In the genomic region with DNA sequence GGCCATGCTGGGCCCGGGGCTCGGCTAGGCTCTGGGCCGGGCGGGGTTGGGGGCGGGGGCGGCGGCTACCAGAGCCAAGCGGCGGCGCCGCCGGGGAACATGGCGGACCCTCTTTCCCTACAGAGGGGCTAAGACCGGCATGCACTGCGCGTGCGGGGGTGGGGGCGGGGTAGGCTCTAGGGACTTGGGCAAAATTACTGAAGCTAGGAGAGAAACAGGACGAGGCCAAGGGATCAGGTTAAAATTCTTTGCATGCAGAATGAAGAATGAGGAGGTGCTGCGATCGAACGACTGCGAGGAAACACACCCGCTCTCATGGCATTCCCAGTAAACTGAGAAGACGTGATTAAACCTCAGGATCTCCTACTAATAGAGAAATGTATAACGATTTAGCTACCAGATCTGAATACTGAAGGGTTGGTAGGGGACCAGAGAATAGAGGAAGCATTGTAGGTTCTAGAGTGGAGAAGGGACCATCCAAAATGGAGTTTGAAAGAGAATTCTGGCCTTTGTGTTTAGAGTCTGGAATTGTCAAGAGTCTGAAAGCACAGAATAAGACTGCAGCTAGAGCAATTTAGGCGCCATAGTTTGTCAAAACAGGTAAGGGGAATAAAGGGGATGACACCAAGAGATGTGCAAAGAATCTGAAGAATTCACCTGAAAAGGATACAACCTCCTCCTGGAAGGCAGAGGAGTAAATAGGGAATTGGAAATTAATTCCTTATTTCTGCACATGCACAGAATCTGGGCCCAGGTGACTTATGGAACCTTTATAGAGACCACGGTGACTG, we compare ENCODE assay signal across 8 cellular contexts. TPM values are rescaled to one million over a fixed set of nuclear protein-coding genes. Genes with fewer than 3 reads are reported as not detected.
DNase-seq lines count a peak whose midpoint lies in the region; ATAC-seq, FAIRE-seq and TF ChIP-seq lines count a peak whose summit lies in the region.

A gene (minus strand): TSS at position 141 of the 791 bp plus-strand sequence. CDS start 135 bp downstream, at position 6.

- CTCF ChIA-PET in A549 (lab: Yijun Ruan, JAX) = interaction anchor here (0.7 to 1.9 kb wide), 4 partner anchors 18 to 148 kb away, joined by 3 to 6 read pairs (median 3); no protein-coding TSS in a partner anchor

- H3K4me3 ChIP-seq in A549 = peak within 1 kb of the TSS; percentile 77
- H3K4me3 ChIP-seq in WERI-Rb-1 (ENCODE audit: low read depth, low read length) = peak within 1 kb of the TSS; percentile 82
- peak within 1 kb of the TSS; percentile 85 to 91 for H3K4me3 ChIP-seq in cardiac fibroblast (replicated peaks in 1 of 2; ENCODE audit: low read depth in 2 of 2, low read length in 2 of 2)
- H3K4me3 ChIP-seq in spleen = peak within 1 kb of the TSS; percentile 66 to 94 (median 76)

- TF ChIP-seq EP300 in A549 (IDR thresholded peaks at IDR 0.05) = no peak

- DNase-seq in A549 (ENCODE audit: low read depth in 1 of 2, low spot score in 1 of 2) = peak; percentile 86 to 96
- DNase-seq in NCI-H2227 (lab: John Stamatoyannopoulos, UW; ENCODE audit: unreplicated experiment) = peak; percentile 90
- peak; percentile 94 for DNase-seq in WERI-Rb-1
- peak; percentile 98 for DNase-seq in cardiac fibroblast (ENCODE audit: low read depth in 2 of 2)
- DNase-seq in iris pigment epithelial cell (ENCODE audit: low read depth) = peak; percentile 99
- peak; percentile 95 for DNase-seq in spleen

- peaks cover 23% of the 10 kb centered on the region for H3K36me3 ChIP-seq in WERI-Rb-1
- H3K36me3 ChIP-seq in spleen = peaks cover 0 to 12% (median 0%) of the 10 kb centered on the region in 6 donors

- TF ChIP-seq CTCF in A549 (IDR thresholded peaks at IDR 0.05) (no peak), WERI-Rb-1 (IDR thresholded peaks at IDR 0.05; ENCODE audit: low read depth, low read length) (no peak), cardiac fibroblast (IDR thresholded peaks at IDR 0.05; ENCODE audit: low read depth, low read length) (no peak), spleen (IDR thresholded peaks at IDR 0.05 in 8 of 11, conservative IDR thresholded peaks at IDR 0.05 in 3 of 11) (no peak)

- WGBS in A549 (ENCODE audit: missing lambda C conversion rate) = 9% methylated on average over 10 of the region's 28 CpGs
- 7 to 15% (median 9%) methylated on average over 11 to 28 of the region's 28 CpGs for WGBS in spleen, 5 donors

- peak; percentile 90 to 93 for ATAC-seq in A549
- ATAC-seq in GM18868 (IDR thresholded peaks at IDR 0.05; ENCODE audit: unreplicated experiment) = peak; percentile 64
- peak; percentile 57 for ATAC-seq in HG03139 (IDR thresholded peaks at IDR 0.05; ENCODE audit: unreplicated experiment)

- no peaks in the 10 kb centered on the region for H3K9me3 ChIP-seq in A549
- no peaks in the 10 kb centered on the region for H3K9me3 ChIP-seq in WERI-Rb-1 (ENCODE audit: severe bottlenecking)
- H3K9me3 ChIP-seq in spleen = no peaks in the 10 kb centered on the region

- TF ChIP-seq POLR2A in A549 (IDR thresholded peaks at IDR 0.05; ENCODE audit: low read length) (no peak; the same call in 1 of the 2 replicates), spleen (IDR thresholded peaks at IDR 0.05) (no peak)

- peak within 1 kb of the TSS; percentile 90 to 91 for H3K27ac ChIP-seq in A549
- H3K27ac ChIP-seq in WERI-Rb-1 = peak within 1 kb of the TSS; percentile 91
- peak within 1 kb of the TSS; percentile 83 to 99 (median 98) for H3K27ac ChIP-seq in spleen

- no peak for TF ChIP-seq RAD21 in A549 (conservative IDR thresholded peaks at IDR 0.05 in 1 of 2, IDR thresholded peaks at IDR 0.05 in 1 of 2)

- H3K4me1 ChIP-seq in A549 (peaks cover 21% of the 10 kb centered on the region; the same call in 2 of the 3 replicates), spleen (peaks cover 32 to 71% (median 50%) of the 10 kb centered on the region in 6 donors)

- intact Hi-C loops in spleen (cut with DNase I; ENCODE audit: low total_unique reads) = no loop called here

- POLR2A ChIA-PET in A549 (lab: Yijun Ruan, JAX) = interaction anchor here (0.5 to 1.7 kb wide), 17 partner anchors 15 to 285 kb away, joined by 3 to 10 read pairs (median 4); a partner anchor contains a TSS

- no peak for FAIRE-seq in A549 (lab: Jason Lieb, UNC)

- peak within 1 kb of the TSS; percentile 93 for H3K4me2 ChIP-seq in A549

- H3K27me3 ChIP-seq in WERI-Rb-1 (ENCODE audit: insufficient read depth, low read depth, severe bottlenecking) (no peaks in the 10 kb centered on the region), spleen (replicated peaks in 1 of 7) (no peaks in the 10 kb centered on the region)

TF ChIP-seq in A549, 52 proteins besides CTCF, POLR2A, EP300 and RAD21 (continues in another document):
- no peak for TF ChIP-seq CHD4 (IDR thresholded peaks at IDR 0.05; ENCODE audit: borderline replicate concordance)
- TF ChIP-seq, protein P1, sequence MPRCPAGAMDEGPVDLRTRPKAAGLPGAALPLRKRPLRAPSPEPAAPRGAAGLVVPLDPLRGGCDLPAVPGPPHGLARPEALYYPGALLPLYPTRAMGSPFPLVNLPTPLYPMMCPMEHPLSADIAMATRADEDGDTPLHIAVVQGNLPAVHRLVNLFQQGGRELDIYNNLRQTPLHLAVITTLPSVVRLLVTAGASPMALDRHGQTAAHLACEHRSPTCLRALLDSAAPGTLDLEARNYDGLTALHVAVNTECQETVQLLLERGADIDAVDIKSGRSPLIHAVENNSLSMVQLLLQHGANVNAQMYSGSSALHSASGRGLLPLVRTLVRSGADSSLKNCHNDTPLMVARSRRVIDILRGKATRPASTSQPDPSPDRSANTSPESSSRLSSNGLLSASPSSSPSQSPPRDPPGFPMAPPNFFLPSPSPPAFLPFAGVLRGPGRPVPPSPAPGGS (IDR thresholded peaks at IDR 0.05) = no peak; the same call in 2 of the 3 replicates
- TF ChIP-seq EHMT2 (IDR thresholded peaks at IDR 0.05; ENCODE audit: low read depth) = no peak
- no peak for TF ChIP-seq HEYL (CRISPR knock-in tag; IDR thresholded peaks at IDR 0.05)
- no peak for TF ChIP-seq FOSB (CRISPR knock-in tag; IDR thresholded peaks at IDR 0.05)
- TF ChIP-seq, protein P2, sequence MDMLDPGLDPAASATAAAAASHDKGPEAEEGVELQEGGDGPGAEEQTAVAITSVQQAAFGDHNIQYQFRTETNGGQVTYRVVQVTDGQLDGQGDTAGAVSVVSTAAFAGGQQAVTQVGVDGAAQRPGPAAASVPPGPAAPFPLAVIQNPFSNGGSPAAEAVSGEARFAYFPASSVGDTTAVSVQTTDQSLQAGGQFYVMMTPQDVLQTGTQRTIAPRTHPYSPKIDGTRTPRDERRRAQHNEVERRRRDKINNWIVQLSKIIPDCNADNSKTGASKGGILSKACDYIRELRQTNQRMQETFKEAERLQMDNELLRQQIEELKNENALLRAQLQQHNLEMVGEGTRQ (IDR thresholded peaks at IDR 0.05) = no peak
- no peak for TF ChIP-seq ZFP36 (IDR thresholded peaks at IDR 0.05; ENCODE audit: borderline replicate concordance, partially characterized antibody)
- TF ChIP-seq, protein P3, sequence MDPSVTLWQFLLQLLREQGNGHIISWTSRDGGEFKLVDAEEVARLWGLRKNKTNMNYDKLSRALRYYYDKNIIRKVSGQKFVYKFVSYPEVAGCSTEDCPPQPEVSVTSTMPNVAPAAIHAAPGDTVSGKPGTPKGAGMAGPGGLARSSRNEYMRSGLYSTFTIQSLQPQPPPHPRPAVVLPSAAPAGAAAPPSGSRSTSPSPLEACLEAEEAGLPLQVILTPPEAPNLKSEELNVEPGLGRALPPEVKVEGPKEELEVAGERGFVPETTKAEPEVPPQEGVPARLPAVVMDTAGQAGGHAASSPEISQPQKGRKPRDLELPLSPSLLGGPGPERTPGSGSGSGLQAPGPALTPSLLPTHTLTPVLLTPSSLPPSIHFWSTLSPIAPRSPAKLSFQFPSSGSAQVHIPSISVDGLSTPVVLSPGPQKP (IDR thresholded peaks at IDR 0.05; ENCODE audit: low read depth, low read length) = no peak
- TF ChIP-seq, protein P4, sequence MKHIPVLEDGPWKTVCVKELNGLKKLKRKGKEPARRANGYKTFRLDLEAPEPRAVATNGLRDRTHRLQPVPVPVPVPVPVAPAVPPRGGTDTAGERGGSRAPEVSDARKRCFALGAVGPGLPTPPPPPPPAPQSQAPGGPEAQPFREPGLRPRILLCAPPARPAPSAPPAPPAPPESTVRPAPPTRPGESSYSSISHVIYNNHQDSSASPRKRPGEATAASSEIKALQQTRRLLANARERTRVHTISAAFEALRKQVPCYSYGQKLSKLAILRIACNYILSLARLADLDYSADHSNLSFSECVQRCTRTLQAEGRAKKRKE (CRISPR knock-in tag; IDR thresholded peaks at IDR 0.05; ENCODE audit: low read depth) = no peak
- TF ChIP-seq RCOR1 (IDR thresholded peaks at IDR 0.05; ENCODE audit: low read depth, low read length) = no peak
- no peak for TF ChIP-seq HOXA7 (CRISPR knock-in tag; IDR thresholded peaks at IDR 0.05)
- TF ChIP-seq TP53 (CRISPR knock-in tag; IDR thresholded peaks at IDR 0.05) = no peak
- TF ChIP-seq, protein P5, sequence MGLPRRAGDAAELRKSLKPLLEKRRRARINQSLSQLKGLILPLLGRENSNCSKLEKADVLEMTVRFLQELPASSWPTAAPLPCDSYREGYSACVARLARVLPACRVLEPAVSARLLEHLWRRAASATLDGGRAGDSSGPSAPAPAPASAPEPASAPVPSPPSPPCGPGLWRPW (IDR thresholded peaks at IDR 0.05) = no peak
- TF ChIP-seq JUN (IDR thresholded peaks at IDR 0.05) = peak in 1 of 2 experiments; percentile 23
- TF ChIP-seq, protein P6, sequence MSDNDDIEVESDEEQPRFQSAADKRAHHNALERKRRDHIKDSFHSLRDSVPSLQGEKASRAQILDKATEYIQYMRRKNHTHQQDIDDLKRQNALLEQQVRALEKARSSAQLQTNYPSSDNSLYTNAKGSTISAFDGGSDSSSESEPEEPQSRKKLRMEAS (IDR thresholded peaks at IDR 0.05) = peak; percentile 60
- 0 out of 2 replicates have a peak, but pooled peaks have one; percentile 52 for TF ChIP-seq MAZ (IDR thresholded peaks at IDR 0.05; ENCODE audit: borderline replicate concordance, low read depth, low read length)
- no peak for TF ChIP-seq FOSL2 (IDR thresholded peaks at IDR 0.05)
- no peak for TF ChIP-seq FOSL2 (CRISPR knock-in tag; IDR thresholded peaks at IDR 0.05)
- no peak for TF ChIP-seq KDM1A (IDR thresholded peaks at IDR 0.05; ENCODE audit: low read depth)
- TF ChIP-seq ZNF302 (CRISPR knock-in tag; IDR thresholded peaks at IDR 0.05) = no peak

RNA-seq across cellular contexts. Expression of the gene that starts here (rescaled TPM):
- polyA plus RNA-seq in A549 (2011; rRNA removed) (25.4 and 25.7 TPM in 2 replicates), A549 (2017; fragmentation: RNase III; extraction: RNeasy Plus Mini Kit Qiagen cat#74134 plus additional on column Dnase treatment) (20.8 to 22.2 TPM (median 21.6 TPM) in 3 replicates), spleen (10 to 100 TPM; 25.5 to 29.9 (median 27.4) TPM)
- polyA plus RNA-seq in A549 (2012; cell fraction: cytosol; rRNA removed) = 7.7 and 8.2 TPM in 2 replicates
- 3.5 and 8.0 TPM in 2 replicates for polyA plus RNA-seq in A549 (2012; cell fraction: nucleus; rRNA removed)
- 14.5 and 15.8 TPM in 2 replicates for polyA minus RNA-seq in A549 (2011; rRNA and poly(A)+ RNA removed)
- total RNA-seq in spleen = 10 to 100 TPM; 37.2 to 61.2 (median 43.2) TPM

Comparison
In these comparisons a context has a peak if more than half of its experiments do, and no peak if none do; other contexts are left out.
1. Peak in every context shown above with its lines: DNase-seq, ATAC-seq, H3K4me3 ChIP-seq and H3K27ac ChIP-seq.